In genomic region chr22:29780781-29781676, GRCh38 we compare ENCODE assay signal across 8 cellular contexts. TPM values are rescaled to one million over a fixed set of nuclear protein-coding genes. Genes with fewer than 3 reads are reported as not detected.
DNase-seq lines count a peak whose midpoint lies in the region; ATAC-seq and TF ChIP-seq lines count a peak whose summit lies in the region.

No MANE protein-coding gene starts in this region.

- peak overlapping the region; percentile 42 to 78 for H3K18ac ChIP-seq in mesenchymal stem cell (ENCODE audit: low read depth in 1 of 2, low read length in 2 of 2)

- H3K27me3 ChIP-seq in mesenchymal stem cell (ENCODE audit: control insufficient read depth in 1 of 2, insufficient read depth in 1 of 2, low read length in 2 of 2), result no peaks in the 10 kb centered on the region
- no peaks in the 10 kb centered on the region for H3K27me3 ChIP-seq in tibial nerve

- WGBS in mesenchymal stem cell, result 10% methylated on average over 8 of the region's 8 CpGs
- 27 to 32% methylated on average over 8 of the region's 8 CpGs for WGBS in tibial nerve, 2 donors

- H2AK5ac ChIP-seq in mesenchymal stem cell (ENCODE audit: low read length, severe bottlenecking), result peak overlapping the region; percentile 33

- no peak for TF ChIP-seq POLR2A in tibial nerve (IDR thresholded peaks at IDR 0.05)

- H3K4ac ChIP-seq in mesenchymal stem cell (ENCODE audit: low read depth in 1 of 2, low read length in 2 of 2), result peak overlapping the region in 1 of 2 experiments; percentile 2

- no peak for TF ChIP-seq CTCF in tibial nerve (IDR thresholded peaks at IDR 0.05)

- ATAC-seq in HG02798 (IDR thresholded peaks at IDR 0.05; ENCODE audit: poor library complexity, unreplicated experiment), result no peak

- H2BK12ac ChIP-seq in mesenchymal stem cell (ENCODE audit: low read length in 2 of 2), result peak overlapping the region; percentile 1 to 27

- intact Hi-C loops in dendritic cell treated with granulocyte-macrophage colony-stimulating factor and Interleukin-4, amounts not matched to agents 40 ng/mL and 50 ng/mL, for 4 days (cut with micrococcal nuclease), result no loop called here
- intact Hi-C loops in activated T-helper 2 cell treated with anti-CD3 and anti-CD28 coated beads, Interferon-gamma antibody, Interleukin-2, Interleukin-4, amounts not matched to agents 10 μg/mL and 5 μg/mL and 100 μg/mL, durations not matched to agents 14 hours and 24 hours and 36 hours (cut with micrococcal nuclease), result no loop called here

- H3K4me3 ChIP-seq in mesenchymal stem cell (ENCODE audit: insufficient read depth in 1 of 2, low read depth in 1 of 2, low read length in 2 of 2), result peak overlapping the region in 1 of 2 experiments; percentile 21
- no peak overlapping the region for H3K4me3 ChIP-seq in tibial nerve

- no peak for TF ChIP-seq EP300 in tibial nerve (IDR thresholded peaks at IDR 0.05)

- H4K91ac ChIP-seq in mesenchymal stem cell (ENCODE audit: low read length), result peak overlapping the region; percentile 6

- H4K8ac ChIP-seq in mesenchymal stem cell (ENCODE audit: low read length), result peak overlapping the region; percentile 16

- H3K4me1 ChIP-seq in mesenchymal stem cell (ENCODE audit: control insufficient read depth, insufficient read depth, low read depth, low read length) (peaks cover 25% of the 10 kb centered on the region), tibial nerve (peaks cover 0 to 66% (median 40%) of the 10 kb centered on the region in 4 donors)

- no peaks in the 10 kb centered on the region for H3K36me3 Mint-ChIP-seq in dendritic cell treated with granulocyte-macrophage colony-stimulating factor and Interleukin-4, amounts not matched to agents 40 ng/mL and 50 ng/mL, for 4 days (ENCODE audit: low read depth)
- H3K36me3 Mint-ChIP-seq in activated T-helper 2 cell treated with anti-CD3 and anti-CD28 coated beads, Interferon-gamma antibody, Interleukin-2, Interleukin-4, amounts not matched to agents 10 μg/mL and 5 μg/mL and 100 μg/mL, durations not matched to agents 14 hours and 24 hours and 36 hours (ENCODE audit: low read depth), result no peaks in the 10 kb centered on the region

- H3K9me3 ChIP-seq in mesenchymal stem cell (ENCODE audit: control insufficient read depth, low read length) (no peaks in the 10 kb centered on the region), tibial nerve (no peaks in the 10 kb centered on the region)

- H3K27me3 Mint-ChIP-seq in dendritic cell treated with granulocyte-macrophage colony-stimulating factor and Interleukin-4, amounts not matched to agents 40 ng/mL and 50 ng/mL, for 4 days, result no peaks in the 10 kb centered on the region
- H3K27me3 Mint-ChIP-seq in activated T-helper 2 cell treated with anti-CD3 and anti-CD28 coated beads, Interferon-gamma antibody, Interleukin-2, Interleukin-4, amounts not matched to agents 10 μg/mL and 5 μg/mL and 100 μg/mL, durations not matched to agents 14 hours and 24 hours and 36 hours (ENCODE audit: low read depth), result no peaks in the 10 kb centered on the region

- H3K27ac Mint-ChIP-seq in dendritic cell treated with granulocyte-macrophage colony-stimulating factor and Interleukin-4, amounts not matched to agents 40 ng/mL and 50 ng/mL, for 4 days, result peak overlapping the region; percentile 3
- no peak overlapping the region for H3K27ac Mint-ChIP-seq in activated T-helper 2 cell treated with anti-CD3 and anti-CD28 coated beads, Interferon-gamma antibody, Interleukin-2, Interleukin-4, amounts not matched to agents 10 μg/mL and 5 μg/mL and 100 μg/mL, durations not matched to agents 14 hours and 24 hours and 36 hours

- no peak overlapping the region for H3K14ac ChIP-seq in mesenchymal stem cell (ENCODE audit: low read length in 2 of 2)

- H3K36me3 ChIP-seq in mesenchymal stem cell (ENCODE audit: control insufficient read depth in 1 of 2, insufficient read depth in 2 of 2, low read depth in 1 of 2, low read length in 2 of 2) (peaks cover 0 to under 1% of the 10 kb centered on the region in 2 experiments), tibial nerve (no peaks in the 10 kb centered on the region)

- DNase-seq in OCI-M1 (lab: John Stamatoyannopoulos, UW) (peak; percentile 89), mesenchymal stem cell (peak; percentile 58), tibial nerve (ENCODE audit: low spot score in 2 of 2) (no peak), NCI-H2171 treated with DMSO at 0.1 percent for 48 hours (lab: John Stamatoyannopoulos, UW) (no peak), Kasumi-1 (lab: John Stamatoyannopoulos, UW) (no peak)
- DNase-seq in activated T-helper 2 cell treated with anti-CD3 and anti-CD28 coated beads, Interferon-gamma antibody, Interleukin-2, Interleukin-4, amounts not matched to agents 10 μg/mL and 5 μg/mL and 100 μg/mL, durations not matched to agents 14 hours and 24 hours and 36 hours (ENCODE audit: low spot score), result no peak

- no peaks in the 10 kb centered on the region for H3K79me1 ChIP-seq in mesenchymal stem cell (replicated peaks; ENCODE audit: low read length, poor library complexity, severe bottlenecking)

- peaks cover 9% of the 10 kb centered on the region for H3K4me1 Mint-ChIP-seq in dendritic cell treated with granulocyte-macrophage colony-stimulating factor and Interleukin-4, amounts not matched to agents 40 ng/mL and 50 ng/mL, for 4 days (ENCODE audit: low read depth)
- no peaks in the 10 kb centered on the region for H3K4me1 Mint-ChIP-seq in activated T-helper 2 cell treated with anti-CD3 and anti-CD28 coated beads, Interferon-gamma antibody, Interleukin-2, Interleukin-4, amounts not matched to agents 10 μg/mL and 5 μg/mL and 100 μg/mL, durations not matched to agents 14 hours and 24 hours and 36 hours (ENCODE audit: low read depth)

- H3K9me3 Mint-ChIP-seq in dendritic cell treated with granulocyte-macrophage colony-stimulating factor and Interleukin-4, amounts not matched to agents 40 ng/mL and 50 ng/mL, for 4 days, result no peaks in the 10 kb centered on the region
- no peaks in the 10 kb centered on the region for H3K9me3 Mint-ChIP-seq in activated T-helper 2 cell treated with anti-CD3 and anti-CD28 coated beads, Interferon-gamma antibody, Interleukin-2, Interleukin-4, amounts not matched to agents 10 μg/mL and 5 μg/mL and 100 μg/mL, durations not matched to agents 14 hours and 24 hours and 36 hours

- H2BK5ac ChIP-seq in mesenchymal stem cell (ENCODE audit: low read depth, low read length, poor library complexity, severe bottlenecking), result no peak overlapping the region

- H3K27ac ChIP-seq in mesenchymal stem cell (ENCODE audit: low read length, poor library complexity, severe bottlenecking) (peak overlapping the region; percentile 77), tibial nerve (peak overlapping the region; percentile 10 to 88 (median 72))

- H3K23ac ChIP-seq in mesenchymal stem cell (ENCODE audit: low read length in 2 of 2), result no peak overlapping the region

- H2AFZ ChIP-seq in mesenchymal stem cell (ENCODE audit: low read depth, low read length), result no peak overlapping the region

- H2BK120ac ChIP-seq in mesenchymal stem cell (ENCODE audit: low read depth, low read length), result no peak overlapping the region

- no peak overlapping the region for H3K4me3 Mint-ChIP-seq in dendritic cell treated with granulocyte-macrophage colony-stimulating factor and Interleukin-4, amounts not matched to agents 40 ng/mL and 50 ng/mL, for 4 days
- no peak overlapping the region for H3K4me3 Mint-ChIP-seq in activated T-helper 2 cell treated with anti-CD3 and anti-CD28 coated beads, Interferon-gamma antibody, Interleukin-2, Interleukin-4, amounts not matched to agents 10 μg/mL and 5 μg/mL and 100 μg/mL, durations not matched to agents 14 hours and 24 hours and 36 hours (ENCODE audit: low read depth)

- H2BK15ac ChIP-seq in mesenchymal stem cell (ENCODE audit: low read depth, poor library complexity, severe bottlenecking), result no peak overlapping the region

- peak overlapping the region; percentile 82 for H3K9ac ChIP-seq in mesenchymal stem cell (ENCODE audit: low read length)

- no peak overlapping the region for H3K4me2 ChIP-seq in mesenchymal stem cell (ENCODE audit: low read length, poor library complexity, severe bottlenecking)

RNA-seq across cellular contexts. Expression of gene UQCR10, which starts 13.9 kb away (rescaled TPM):
- 145 TPM for polyA plus RNA-seq in mesenchymal stem cell (2013, experiment 1 of 2)
- polyA plus RNA-seq in mesenchymal stem cell (2013, experiment 2 of 2), result 148 TPM
- total RNA-seq in tibial nerve, result 10 to 100 TPM; 30.4 to 56.7 (median 35.5) TPM
- total RNA-seq in activated T-helper 2 cell treated with anti-CD3 and anti-CD28 coated beads, Interferon-gamma antibody, Interleukin-2, Interleukin-4, amounts not matched to agents 10 μg/mL and 5 μg/mL and 100 μg/mL, durations not matched to agents 14 hours and 24 hours and 36 hours, result 87.7 and 92.4 TPM in 2 replicates

RNA-seq across cellular contexts. Expression of gene ZMAT5, which starts 14.2 kb away (rescaled TPM):
- polyA plus RNA-seq in mesenchymal stem cell (2013, experiment 1 of 2), result 30.6 TPM
- polyA plus RNA-seq in mesenchymal stem cell (2013, experiment 2 of 2), result 33.0 TPM
- 10 to 100 TPM; 22.1 to 29.3 (median 26.6) TPM for total RNA-seq in tibial nerve
- 26.0 and 26.9 TPM in 2 replicates for total RNA-seq in activated T-helper 2 cell treated with anti-CD3 and anti-CD28 coated beads, Interferon-gamma antibody, Interleukin-2, Interleukin-4, amounts not matched to agents 10 μg/mL and 5 μg/mL and 100 μg/mL, durations not matched to agents 14 hours and 24 hours and 36 hours

RNA-seq across cellular contexts. Expression of gene ASCC2, which starts 57.0 kb away (rescaled TPM):
- polyA plus RNA-seq in mesenchymal stem cell (2013, experiment 1 of 2), result 43.5 TPM
- polyA plus RNA-seq in mesenchymal stem cell (2013, experiment 2 of 2), result 43.8 TPM
- total RNA-seq in tibial nerve, result 10 to 100 TPM; 30.4 to 45.3 (median 40.9) TPM
- total RNA-seq in activated T-helper 2 cell treated with anti-CD3 and anti-CD28 coated beads, Interferon-gamma antibody, Interleukin-2, Interleukin-4, amounts not matched to agents 10 μg/mL and 5 μg/mL and 100 μg/mL, durations not matched to agents 14 hours and 24 hours and 36 hours, result 69.8 and 74.9 TPM in 2 replicates

Comparison
In these comparisons a context has a peak if more than half of its experiments do, and no peak if none do; other contexts are left out.
1. DNase-seq: peak in OCI-M1 (single experiment) and mesenchymal stem cell (single experiment); none in tibial nerve (0 of 2), NCI-H2171 treated with DMSO at 0.1 percent for 48 hours (single experiment), Kasumi-1 (0 of 2) and activated T-helper 2 cell treated with anti-CD3 and anti-CD28 coated beads, Interferon-gamma antibody, Interleukin-2, Interleukin-4, amounts not matched to agents 10 μg/mL and 5 μg/mL and 100 μg/mL, durations not matched to agents 14 hours and 24 hours and 36 hours (single experiment).